ENCODE assay signal across 9 cellular contexts in genomic region chr3:51686512-51687215, GRCh38. TPM values are rescaled to one million over a fixed set of nuclear protein-coding genes. Genes with fewer than 3 reads are reported as not detected.
DNase-seq lines count a peak whose midpoint lies in the region; ATAC-seq and TF ChIP-seq lines count a peak whose summit lies in the region.
"Had no signal": no experiment of that assay in that cellular context is flagged by ENCODE, and none has a peak within 500 bp of the region (broad histone marks: within the 10 kb centered on the region; RNA-seq: fewer than 3 reads in every experiment).

No MANE protein-coding gene starts in this region.

- in situ Hi-C loops in transverse colon (cut with MboI; ENCODE audit: low pct_ligation_motif_present in 1 of 4, low pct_unique_long_range_greater_than_20kb in 1 of 4, low sequenced_read_pairs in 3 of 4): loop anchor here in 2 of 4 donors (10.0 to 25.0 kb wide), 2 partner anchors 182 to 299 kb away; partner anchors contain the start of genes DCAF1 (in 2 of the 2), MANF (in 1 of the 2) and RBM15B (in 1 of the 2)

- peak overlapping the region; percentile 62 for H3K4me3 Mint-ChIP-seq in activated CD4-positive, alpha-beta T cell treated with anti-CD3 and anti-CD28 coated beads, Interleukin-2, amount 10 ng/mL, durations not matched to agents 7 days and 5 days

- no peak overlapping the region for H3K4me2 ChIP-seq in neuronal stem cell (ENCODE audit: insufficient read depth, low read length, poor library complexity, severe bottlenecking)

- intact Hi-C loops in transverse colon (cut with DNase I; ENCODE audit: low total_unique reads): loop anchor here (10.0 kb wide), 1 partner anchor 292 kb away; the partner anchor contains the start of gene RBM15B
- intact Hi-C loops in posterior vena cava (cut with DNase I): no loop called here

- H3K27me3 Mint-ChIP-seq in activated CD4-positive, alpha-beta T cell treated with anti-CD3 and anti-CD28 coated beads, Interleukin-2, amount 10 ng/mL, durations not matched to agents 7 days and 5 days: no peaks in the 10 kb centered on the region

- TF ChIP-seq POLR2A in transverse colon (IDR thresholded peaks at IDR 0.05): no peak

- no peak overlapping the region for H4K91ac ChIP-seq in neuronal stem cell (ENCODE audit: low read depth, low read length, poor library complexity)

- no peak overlapping the region for H3K4me3 ChIP-seq in neuronal stem cell (ENCODE audit: low read length in 2 of 2)
- H3K4me3 ChIP-seq in transverse colon: no peak overlapping the region

- no peak overlapping the region for H3K18ac ChIP-seq in neuronal stem cell (ENCODE audit: low read length)

- peak overlapping the region; percentile 88 for H3K27ac Mint-ChIP-seq in activated CD4-positive, alpha-beta T cell treated with anti-CD3 and anti-CD28 coated beads, Interleukin-2, amount 10 ng/mL, durations not matched to agents 7 days and 5 days

- no CpG with 5 or more reads among the region's 10 CpGs for WGBS in neuronal stem cell (ENCODE audit: extremely low coverage in 2 of 2, insufficient read length in 2 of 2, insufficient replicate concordance in 1 of 2), 2 donors
- WGBS in transverse colon (ENCODE audit: low coverage in 1 of 2), 2 donors: 55 to 90% methylated on average over 3 to 10 of the region's 10 CpGs

- DNase-seq in activated CD4-positive, alpha-beta T cell treated with anti-CD3 and anti-CD28 coated beads, Interleukin-2, amount 10 ng/mL, durations not matched to agents 7 days and 5 days: peak; percentile 93
- DNase-seq in dermis blood vessel endothelial cell: peak; percentile 80
- no peak for DNase-seq in neuronal stem cell (ENCODE audit: low spot score)
- peak; percentile 57 for DNase-seq in transverse colon
- no peak for DNase-seq in hepatic stellate cell (ENCODE audit: low spot score)
- DNase-seq in posterior vena cava (ENCODE audit: low spot score): no peak

- H3K27me3 ChIP-seq in neuronal stem cell (ENCODE audit: control insufficient read depth in 3 of 3, insufficient read depth in 3 of 3, low read depth in 1 of 3, low read length in 3 of 3): no peaks in the 10 kb centered on the region
- no peaks in the 10 kb centered on the region for H3K27me3 ChIP-seq in transverse colon

- CTCF ChIA-PET in activated CD4-positive, alpha-beta T cell treated with anti-CD3 and anti-CD28 coated beads, Interleukin-2, amount 10 ng/mL, durations not matched to agents 7 days and 5 days (lab: Charles Lee): interaction anchor here (0.5 to 10.5 kb wide), 10 partner anchors 14 to 297 kb away, joined by 3 to 144 read pairs (median 4); partner anchors contain the start of genes DCAF1, RRP9 and TEX264

- no peak overlapping the region for H2BK12ac ChIP-seq in neuronal stem cell (ENCODE audit: low read length)

- H2BK15ac ChIP-seq in neuronal stem cell (ENCODE audit: low read length): no peak overlapping the region

- ATAC-seq in GM18511 (IDR thresholded peaks at IDR 0.05; ENCODE audit: unreplicated experiment) (peak; percentile 74), HG03520 (IDR thresholded peaks at IDR 0.05; ENCODE audit: unreplicated experiment) (peak; percentile 31)

- no peak overlapping the region for H2BK5ac ChIP-seq in neuronal stem cell (ENCODE audit: low read length)

- no peak overlapping the region for H3K27ac ChIP-seq in neuronal stem cell (replicated peaks; ENCODE audit: low read length)
- H3K27ac ChIP-seq in transverse colon: peak overlapping the region in 3 of 4 donors; percentile 10 to 43 (median 30)

- peak overlapping the region; percentile 53 for H3K9ac ChIP-seq in neuronal stem cell (ENCODE audit: low read depth, low read length, poor library complexity)

- no peaks in the 10 kb centered on the region for H3K79me1 ChIP-seq in neuronal stem cell (ENCODE audit: low read depth, low read length)

- no peak overlapping the region for H3K14ac ChIP-seq in neuronal stem cell (ENCODE audit: low read length)

- peaks cover 72% of the 10 kb centered on the region for H3K36me3 Mint-ChIP-seq in activated CD4-positive, alpha-beta T cell treated with anti-CD3 and anti-CD28 coated beads, Interleukin-2, amount 10 ng/mL, durations not matched to agents 7 days and 5 days (ENCODE audit: low read depth)

- POLR2A ChIA-PET in activated CD4-positive, alpha-beta T cell treated with anti-CD3 and anti-CD28 coated beads, Interleukin-2, amount 10 ng/mL, durations not matched to agents 7 days and 5 days (lab: Charles Lee): interaction anchor here (0.9 kb wide), 1 partner anchor 11 kb away, joined by 3 read pairs; no protein-coding TSS in a partner anchor

- peaks cover 3 to 5% of the 10 kb centered on the region in 2 donors for H3K4me1 ChIP-seq in neuronal stem cell (ENCODE audit: control insufficient read depth in 2 of 2, insufficient read depth in 1 of 2, low read depth in 1 of 2, low read length in 2 of 2)
- peaks cover 3 to 18% (median 5%) of the 10 kb centered on the region in 4 donors for H3K4me1 ChIP-seq in transverse colon

- H3K36me3 ChIP-seq in neuronal stem cell (replicated peaks in 1 of 2; ENCODE audit: control insufficient read depth in 2 of 2, insufficient read depth in 2 of 2, low read length in 2 of 2) (peaks cover 0 to 30% of the 10 kb centered on the region in 2 donors), transverse colon (peaks cover 0 to 24% (median 0%) of the 10 kb centered on the region in 4 donors)

- peaks cover 78% of the 10 kb centered on the region for H3K4me1 Mint-ChIP-seq in activated CD4-positive, alpha-beta T cell treated with anti-CD3 and anti-CD28 coated beads, Interleukin-2, amount 10 ng/mL, durations not matched to agents 7 days and 5 days

- H3K9me3 ChIP-seq in neuronal stem cell (replicated peaks in 1 of 2; ENCODE audit: control insufficient read depth in 2 of 2, insufficient read depth in 1 of 2, low read depth in 1 of 2, low read length in 2 of 2) (no peaks in the 10 kb centered on the region), transverse colon (no peaks in the 10 kb centered on the region)

- no peak overlapping the region for H3K4ac ChIP-seq in neuronal stem cell (ENCODE audit: low read length)

- TF ChIP-seq EP300 in transverse colon (IDR thresholded peaks at IDR 0.05; ENCODE audit: low read depth): no peak

- H3K9me3 Mint-ChIP-seq in activated CD4-positive, alpha-beta T cell treated with anti-CD3 and anti-CD28 coated beads, Interleukin-2, amount 10 ng/mL, durations not matched to agents 7 days and 5 days: no peaks in the 10 kb centered on the region

- no peak overlapping the region for H4K8ac ChIP-seq in neuronal stem cell (ENCODE audit: low read depth, low read length)

- no peak overlapping the region for H2AFZ ChIP-seq in neuronal stem cell (ENCODE audit: low read length)

- H2AK5ac ChIP-seq in neuronal stem cell (ENCODE audit: low read depth, low read length): no peak overlapping the region

- TF ChIP-seq CTCF in transverse colon (IDR thresholded peaks at IDR 0.05): no peak

- H2BK120ac ChIP-seq in neuronal stem cell (ENCODE audit: low read depth, low read length): no peak overlapping the region

- no peak overlapping the region for H3K23ac ChIP-seq in neuronal stem cell (ENCODE audit: low read depth, low read length, poor library complexity)

RNA-seq across cellular contexts. Expression of gene TEX264, which starts 15.6 kb away (rescaled TPM):
- 10 to 100 TPM; 75.2 to 81.4 TPM for total RNA-seq in activated CD4-positive, alpha-beta T cell treated with anti-CD3 and anti-CD28 coated beads, Interleukin-2, amount 10 ng/mL, durations not matched to agents 7 days and 5 days
- total RNA-seq in dermis blood vessel endothelial cell (54.8 and 64.7 TPM in 2 replicates), transverse colon (100 to 1,000 TPM in 1 of 4 donors, 10 to 100 TPM in 3; 60.9 to 116 (median 88.2) TPM), posterior vena cava (10 to 100 TPM; 17.8 to 24.8 TPM)
- polyA plus RNA-seq in neuronal stem cell (2013, experiment 1 of 2): 4.3 TPM
- 4.1 TPM for polyA plus RNA-seq in neuronal stem cell (2013, experiment 2 of 2)

RNA-seq across cellular contexts. Expression of gene GRM2, which starts 20.2 kb away (rescaled TPM):
- total RNA-seq in activated CD4-positive, alpha-beta T cell treated with anti-CD3 and anti-CD28 coated beads, Interleukin-2, amount 10 ng/mL, durations not matched to agents 7 days and 5 days: 1 to 10 TPM; 2.4 to 3.0 TPM
- under 0.01 TPM in 1 of 2 replicates, not detected in the other for total RNA-seq in dermis blood vessel endothelial cell
- 4.7 TPM for polyA plus RNA-seq in neuronal stem cell (2013, experiment 1 of 2)
- 4.3 TPM for polyA plus RNA-seq in neuronal stem cell (2013, experiment 2 of 2)
- under 1 TPM in 2 of 4 donors, not detected in 2; 0.16 to 0.27 TPM for total RNA-seq in transverse colon
- total RNA-seq in posterior vena cava: under 1 TPM; 0.14 to 0.24 TPM
- total RNA-seq: pulmonary artery endothelial cell had no signal

Comparison
In these comparisons a context has a peak if more than half of its experiments do, and no peak if none do; other contexts are left out.
1. DNase-seq: peak in activated CD4-positive, alpha-beta T cell treated with anti-CD3 and anti-CD28 coated beads, Interleukin-2, amount 10 ng/mL, durations not matched to agents 7 days and 5 days (single experiment), dermis blood vessel endothelial cell (single experiment) and transverse colon (single experiment); none in neuronal stem cell (single experiment), hepatic stellate cell (single experiment) and posterior vena cava (single experiment).